ENCODE assay signal across 8 cellular contexts in the genomic region with DNA sequence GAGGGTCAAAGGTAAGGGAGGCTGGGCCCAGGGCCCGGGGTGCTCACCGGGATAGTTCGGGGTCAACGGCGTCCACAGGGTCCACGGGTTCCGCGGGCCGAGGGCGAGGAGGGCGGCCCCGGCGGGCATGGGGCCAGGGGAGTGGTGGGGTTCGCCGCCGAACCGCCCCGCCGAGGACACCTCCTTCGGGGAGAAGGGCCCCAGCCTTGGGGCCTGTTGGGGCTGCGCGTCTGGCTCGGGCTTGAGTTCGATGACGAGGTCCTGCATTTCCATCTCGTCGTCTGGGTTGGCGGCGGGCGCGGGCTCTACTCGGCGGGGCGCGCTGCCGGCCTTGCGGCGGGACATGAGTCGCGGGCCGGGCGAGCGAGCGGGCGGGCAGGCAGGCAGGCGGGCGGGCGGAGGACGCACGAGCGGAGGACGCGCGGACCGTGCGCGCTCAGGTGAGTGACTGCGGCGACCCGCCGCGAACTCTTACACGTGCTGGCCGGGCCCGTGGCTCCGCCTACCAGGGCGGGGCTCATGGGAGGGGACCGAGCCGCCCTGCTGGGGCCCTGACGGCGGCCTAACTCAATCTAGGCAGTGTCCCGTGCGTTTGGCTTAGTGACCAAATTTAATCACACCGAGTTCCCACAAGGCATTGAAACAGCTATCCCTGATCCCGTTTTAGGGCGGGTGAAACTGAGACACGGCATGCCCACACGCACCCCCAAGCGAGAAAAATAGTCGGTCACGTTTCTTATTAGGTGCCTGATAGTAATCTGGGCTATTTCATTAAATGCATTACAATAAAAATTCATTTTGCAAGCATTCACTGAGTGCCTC. TPM values are rescaled to one million over a fixed set of nuclear protein-coding genes. Genes with fewer than 3 reads are reported as not detected.
DNase-seq lines count a peak whose midpoint lies in the region; ATAC-seq and TF ChIP-seq lines count a peak whose summit lies in the region.

Gene ZNF296 (minus strand): TSS at position 450 of the 822 bp plus-strand sequence. CDS start 105 bp downstream, at position 345.

- peak within 1 kb of the TSS; percentile 79 for H3K4me3 ChIP-seq in GM08714 (ENCODE audit: low read length)

- DNase-seq in HEK293T (ENCODE audit: extremely low spot score) = peak; percentile 83
- DNase-seq in NCI-H1930 (lab: John Stamatoyannopoulos, UW) = peak; percentile 70 to 83
- DNase-seq in activated CD4-positive, CD25-positive, alpha-beta regulatory T cell (lab: John Stamatoyannopoulos, UW) = peak; percentile 62 to 70 (median 68)
- peak; percentile 86 for DNase-seq in cerebellar cortex (ENCODE audit: low spot score)
- DNase-seq in left lobe of liver (ENCODE audit: low spot score) = peak; percentile 88
- peak; percentile 33 to 67 (median 42) for DNase-seq in stimulated activated CD4-positive, alpha-beta T cell treated with anti-CD3 and anti-CD28 coated beads, TNF-alpha, amount 100 ng/mL, for 1 hour (ENCODE audit: low read depth in 3 of 3, low spot score in 1 of 3)
- DNase-seq in putamen (ENCODE audit: low spot score) = no peak

- POLR2A ChIA-PET in HEK293T (lab: Yijun Ruan, JAX) = interaction anchor here (0.6 to 3.7 kb wide), 3 partner anchors 10 to 37 kb away, joined by 3 to 21 read pairs (median 12); partner anchors contain the start of genes CLASRP and PPP1R37

- peak; percentile 86 for ATAC-seq in left lobe of liver

- CTCF ChIA-PET in HEK293T (lab: Yijun Ruan, JAX) = no interaction called here

TF ChIP-seq in HEK293T, 16 proteins besides CTCF, POLR2A, EP300 and RAD21:
- TF ChIP-seq ZNF384 (IDR thresholded peaks at IDR 0.05) = no peak
- TF ChIP-seq, protein P1, sequence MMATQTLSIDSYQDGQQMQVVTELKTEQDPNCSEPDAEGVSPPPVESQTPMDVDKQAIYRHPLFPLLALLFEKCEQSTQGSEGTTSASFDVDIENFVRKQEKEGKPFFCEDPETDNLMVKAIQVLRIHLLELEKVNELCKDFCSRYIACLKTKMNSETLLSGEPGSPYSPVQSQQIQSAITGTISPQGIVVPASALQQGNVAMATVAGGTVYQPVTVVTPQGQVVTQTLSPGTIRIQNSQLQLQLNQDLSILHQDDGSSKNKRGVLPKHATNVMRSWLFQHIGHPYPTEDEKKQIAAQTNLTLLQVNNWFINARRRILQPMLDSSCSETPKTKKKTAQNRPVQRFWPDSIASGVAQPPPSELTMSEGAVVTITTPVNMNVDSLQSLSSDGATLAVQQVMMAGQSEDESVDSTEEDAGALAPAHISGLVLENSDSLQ (IDR thresholded peaks at IDR 0.05) = peak; percentile 60
TF ChIP-seq in HEK293T: peak in this region for 1.

RNA-seq across cellular contexts. Expression of gene ZNF296, which starts in this region (rescaled TPM):
- total RNA-seq in left lobe of liver = 0.35 TPM

Comparison
In these comparisons a context has a peak if more than half of its experiments do, and no peak if none do; other contexts are left out.
1. Peak in DNase-seq and ATAC-seq in left lobe of liver; RNA of the gene not detected or under 1 TPM.